11 cellular contexts compared by ENCODE assay signal in genomic region chr10:29254123-29255046, GRCh38. TPM values are rescaled to one million over a fixed set of nuclear protein-coding genes. Genes with fewer than 3 reads are reported as not detected.
DNase-seq lines count a peak whose midpoint lies in the region; ATAC-seq and TF ChIP-seq lines count a peak whose summit lies in the region.
"Had no signal": no experiment of that assay in that cellular context is flagged by ENCODE, and none has a peak within 500 bp of the region (broad histone marks: within the 10 kb centered on the region; RNA-seq: fewer than 3 reads in every experiment).

No MANE protein-coding gene starts in this region.

- no peaks in the 10 kb centered on the region for H3K27me3 Mint-ChIP-seq in stimulated activated memory B cell treated with anti-CD40 and anti-IgM and Interleukin-4, amounts not matched to agents 10 μg/mL and 1 μg/mL and 100 μg/mL, for 72 hours

- no peaks in the 10 kb centered on the region for H3K27me3 ChIP-seq in SJCRH30
- H3K27me3 ChIP-seq: ovary had no signal

- no peak overlapping the region for H3K27ac Mint-ChIP-seq in stimulated activated memory B cell treated with anti-CD40 and anti-IgM and Interleukin-4, amounts not matched to agents 10 μg/mL and 1 μg/mL and 100 μg/mL, for 72 hours

- no peaks in the 10 kb centered on the region for H3K4me1 Mint-ChIP-seq in stimulated activated memory B cell treated with anti-CD40 and anti-IgM and Interleukin-4, amounts not matched to agents 10 μg/mL and 1 μg/mL and 100 μg/mL, for 72 hours

- no peak for TF ChIP-seq CTCF in fibroblast of the aortic adventitia (IDR thresholded peaks at IDR 0.05; ENCODE audit: insufficient read depth, low read length)

- no peaks in the 10 kb centered on the region for H3K36me3 ChIP-seq in SJCRH30
- H3K36me3 ChIP-seq: ovary had no signal

- no peak overlapping the region for H3K4me3 Mint-ChIP-seq in stimulated activated memory B cell treated with anti-CD40 and anti-IgM and Interleukin-4, amounts not matched to agents 10 μg/mL and 1 μg/mL and 100 μg/mL, for 72 hours

- H3K9me3 ChIP-seq in SJCRH30 (replicated peaks), result no peaks in the 10 kb centered on the region
- H3K9me3 ChIP-seq: ovary had no signal

- no peaks in the 10 kb centered on the region for H3K4me1 ChIP-seq in SJCRH30

- H3K9me3 Mint-ChIP-seq in stimulated activated memory B cell treated with anti-CD40 and anti-IgM and Interleukin-4, amounts not matched to agents 10 μg/mL and 1 μg/mL and 100 μg/mL, for 72 hours, result peaks cover 3% of the 10 kb centered on the region

- DNase-seq in SIG-M5 treated with dmso at 0.1 percent for 504 hours (lab: John Stamatoyannopoulos, UW; ENCODE audit: unreplicated experiment) (peak; percentile 73), SIG-M5 (lab: John Stamatoyannopoulos, UW) (no peak), OCI-M1 (lab: John Stamatoyannopoulos, UW) (peak; percentile 96), fibroblast of the aortic adventitia (ENCODE audit: low read depth) (peak; percentile 72), SJCRH30 (no peak)
- no peak for DNase-seq in effector CD8-positive, alpha-beta T cell (lab: John Stamatoyannopoulos, UW)
- DNase-seq: ovary had no signal

- no peak overlapping the region for H3K27ac ChIP-seq in SJCRH30
- H3K27ac ChIP-seq: KMS-11, ovary had no signal

- H3K4me3 ChIP-seq in fibroblast of the aortic adventitia (ENCODE audit: low read depth, low read length), result no peak overlapping the region
- H3K4me3 ChIP-seq in SJCRH30, result no peak overlapping the region
- H3K4me3 ChIP-seq: ovary had no signal

- ATAC-seq in stimulated activated memory B cell treated with anti-CD40 and anti-IgM and Interleukin-4, amounts not matched to agents 10 μg/mL and 1 μg/mL and 100 μg/mL, for 72 hours, result peak; percentile 42
- ATAC-seq in HG03354 (IDR thresholded peaks at IDR 0.05; ENCODE audit: poor library complexity, severe bottlenecking, unreplicated experiment), result no peak

- no peaks in the 10 kb centered on the region for H3K36me3 Mint-ChIP-seq in stimulated activated memory B cell treated with anti-CD40 and anti-IgM and Interleukin-4, amounts not matched to agents 10 μg/mL and 1 μg/mL and 100 μg/mL, for 72 hours

RNA-seq across cellular contexts. Expression of gene LYZL1, which starts 34.5 kb away (rescaled TPM):
- total RNA-seq in fibroblast of the aortic adventitia (ENCODE audit: low replicate concordance), result not detected in 2 replicates
- not detected in 2 replicates for total RNA-seq in SJCRH30 (2014; rRNA removed; shearing (Covaris generic))
- total RNA-seq: ovary, ureter had no signal

Comparison
In these comparisons a context has a peak if more than half of its experiments do, and no peak if none do; other contexts are left out.
1. DNase-seq: peak in SIG-M5 treated with dmso at 0.1 percent for 504 hours (single experiment), OCI-M1 (single experiment) and fibroblast of the aortic adventitia (single experiment); none in SIG-M5 (single experiment), SJCRH30 (0 of 2) and effector CD8-positive, alpha-beta T cell (single experiment).